16 cellular contexts compared by ENCODE assay signal in genomic region chr5:56837386-56837785, GRCh38. TPM values are rescaled to one million over a fixed set of nuclear protein-coding genes. Genes with fewer than 3 reads are reported as not detected.
DNase-seq lines count a peak whose midpoint lies in the region; ATAC-seq and TF ChIP-seq lines count a peak whose summit lies in the region.
"Had no signal": no experiment of that assay in that cellular context is flagged by ENCODE, and none has a peak within 500 bp of the region (broad histone marks: within the 10 kb centered on the region; RNA-seq: fewer than 3 reads in every experiment).

No MANE protein-coding gene starts in this region.

- WGBS in heart right ventricle, 2 donors, result 56 to 63% methylated on average over 3 of the region's 3 CpGs

- no peak overlapping the region for H3K4me3 Mint-ChIP-seq in naive thymus-derived CD8-positive, alpha-beta T cell

- H3K4me3 ChIP-seq in heart right ventricle, result no peak overlapping the region
- H3K4me3 ChIP-seq in brain microvascular endothelial cell (ENCODE audit: low read depth, low read length), result no peak overlapping the region
- H3K4me3 ChIP-seq: gastroesophageal sphincter, SK-N-MC, skin epidermis had no signal

- no peaks in the 10 kb centered on the region for H3K9me3 Mint-ChIP-seq in naive thymus-derived CD8-positive, alpha-beta T cell

- H3K27ac ChIP-seq in heart right ventricle (peak overlapping the region in 6 of 10 donors; percentile 15 to 66 (median 50)), brain microvascular endothelial cell (peak overlapping the region; percentile 2)
- H3K27ac ChIP-seq: HL-60, KMS-11, SK-N-MC had no signal

- no peaks in the 10 kb centered on the region for H3K36me3 Mint-ChIP-seq in naive thymus-derived CD8-positive, alpha-beta T cell

- H3K36me3 ChIP-seq in heart right ventricle (no peaks in the 10 kb centered on the region), brain microvascular endothelial cell (replicated peaks) (no peaks in the 10 kb centered on the region)
- H3K36me3 ChIP-seq: gastroesophageal sphincter had no signal

- in situ Hi-C loops in brain microvascular endothelial cell (cut with HindIII; ENCODE audit: low pct_ligation_motif_present, low sequenced_read_pairs), result loop anchor here (25.0 kb wide), 1 partner anchor 575 kb away; no protein-coding TSS in a partner anchor

- no peak for TF ChIP-seq CTCF in heart right ventricle (IDR thresholded peaks at IDR 0.05)
- TF ChIP-seq CTCF in brain microvascular endothelial cell (IDR thresholded peaks at IDR 0.05; ENCODE audit: low read depth, low read length, missing control alignments), result no peak

- H3K4me1 Mint-ChIP-seq in naive thymus-derived CD8-positive, alpha-beta T cell, result peaks cover 39 to 93% (median 79%) of the 10 kb centered on the region in 4 donors

- H3K27me3 ChIP-seq in heart right ventricle (no peaks in the 10 kb centered on the region), brain microvascular endothelial cell (replicated peaks) (no peaks in the 10 kb centered on the region)
- H3K27me3 ChIP-seq: gastroesophageal sphincter had no signal

- peak overlapping the region in 9 of 10 donors; percentile 11 to 74 (median 63) for H3K27ac Mint-ChIP-seq in naive thymus-derived CD8-positive, alpha-beta T cell

- ATAC-seq in heart right ventricle (no peak), Right ventricle myocardium inferior (no peak), GM19452 (IDR thresholded peaks at IDR 0.05; ENCODE audit: unreplicated experiment) (no peak), GM21576 (IDR thresholded peaks at IDR 0.05; ENCODE audit: unreplicated experiment) (no peak)
- no peak for ATAC-seq in naive thymus-derived CD8-positive, alpha-beta T cell
- ATAC-seq: gastroesophageal sphincter had no signal

- POLR2A ChIA-PET in naive thymus-derived CD8-positive, alpha-beta T cell (lab: Charles Lee), result interaction anchor here (0.5 to 2.3 kb wide), 2 partner anchors 144 to 566 kb away, joined by 4 to 15 read pairs; no protein-coding TSS in a partner anchor

- DNase-seq in heart right ventricle, result no peak
- DNase-seq in Right ventricle myocardium inferior (ENCODE audit: missing footprints), result no peak
- no peak for DNase-seq in brain microvascular endothelial cell
- no peak for DNase-seq in naive thymus-derived CD8-positive, alpha-beta T cell
- no peak for DNase-seq in head of caudate nucleus
- DNase-seq in AG20443 (ENCODE audit: low spot score), result no peak
- DNase-seq: caudate nucleus, DMS 273 treated with DMSO at 0.1 percent for 48 hours, NCI-H1694 had no signal

- no peaks in the 10 kb centered on the region for H3K9me3 ChIP-seq in heart right ventricle
- H3K9me3 ChIP-seq: gastroesophageal sphincter had no signal

- intact Hi-C loops in heart right ventricle (cut with DNase I), result loop anchor here in 5 of 10 donors (1.0 to 10.0 kb wide), 4 partner anchors 353 to 567 kb away; no protein-coding TSS in a partner anchor
- intact Hi-C loops in Right ventricle myocardium inferior (cut with DNase I), result loop anchor here (10.0 kb wide), 1 partner anchor 903 kb away; no protein-coding TSS in a partner anchor
- intact Hi-C loops in head of caudate nucleus (cut with DNase I), result loop anchor here (5.0 kb wide), 1 partner anchor 565 kb away; no protein-coding TSS in a partner anchor

- peaks cover 0 to 96% (median 64%) of the 10 kb centered on the region in 9 donors for H3K4me1 ChIP-seq in heart right ventricle

- H3K27me3 Mint-ChIP-seq in naive thymus-derived CD8-positive, alpha-beta T cell, result no peaks in the 10 kb centered on the region

RNA-seq across cellular contexts. Expression of gene MAP3K1, which starts 22.0 kb away (rescaled TPM):
- total RNA-seq in heart right ventricle (10 to 100 TPM in 1 of 10 donors, 1 to 10 TPM in 9; 4.6 to 13.3 (median 6.5) TPM), Right ventricle myocardium inferior (6.3 TPM)
- 1 to 10 TPM; 1.7 to 5.6 TPM for polyA plus RNA-seq in heart right ventricle
- 10 to 100 TPM; 35.6 to 38.0 TPM for total RNA-seq in naive thymus-derived CD8-positive, alpha-beta T cell
- polyA plus RNA-seq in naive thymus-derived CD8-positive, alpha-beta T cell, result 10 to 100 TPM; 15.3 to 20.3 (median 19.2) TPM
